11 cellular contexts compared by ENCODE assay signal in the genomic region with DNA sequence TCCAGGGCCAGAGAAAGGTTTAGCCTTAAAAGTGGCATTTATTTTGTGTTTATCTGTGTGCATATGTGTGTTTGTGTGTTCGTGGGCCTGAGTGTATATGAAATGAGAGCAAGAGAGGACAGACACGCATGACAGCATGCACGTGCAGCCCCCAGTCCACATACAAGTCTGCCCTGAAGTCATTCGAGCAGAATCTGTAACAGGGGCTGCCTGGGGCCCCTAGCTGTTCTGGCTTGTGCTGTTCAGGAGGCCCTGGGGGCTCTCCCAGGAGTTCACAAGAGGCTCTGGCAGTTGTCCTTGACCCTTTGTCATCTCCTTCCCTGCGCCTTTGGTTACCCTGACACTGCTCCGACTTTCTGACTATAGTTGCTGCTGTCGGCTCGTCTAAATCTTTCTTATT. TPM values are rescaled to one million over a fixed set of nuclear protein-coding genes. Genes with fewer than 3 reads are reported as not detected.
A peak's percentile ranks its signal among the peaks of the same experiment; 100 is the strongest.
DNase-seq lines count a peak whose midpoint lies in the region; ATAC-seq and TF ChIP-seq lines count a peak whose summit lies in the region.
"Had no signal": no experiment of that assay in that cellular context is flagged by ENCODE, and none has a peak within 500 bp of the region (broad histone marks: within the 10 kb centered on the region; RNA-seq: fewer than 3 reads in every experiment).

No MANE protein-coding gene starts in this region.

- peaks cover 3% of the 10 kb centered on the region for H3K9me3 Mint-ChIP-seq in mesothelial cell of epicardium

- H3K4me1 ChIP-seq in thoracic aorta (ENCODE audit: control insufficient read depth in 1 of 2, low read depth in 2 of 2), result peaks cover 42 to 64% of the 10 kb centered on the region in 2 donors
- H3K4me1 ChIP-seq in foreskin keratinocyte, result peaks cover 10% of the 10 kb centered on the region

- TF ChIP-seq CTCF in mesothelial cell of epicardium (IDR thresholded peaks at IDR 0.05; ENCODE audit: unreplicated experiment) (no peak), thoracic aorta (IDR thresholded peaks at IDR 0.05) (no peak), foreskin keratinocyte (conservative IDR thresholded peaks at IDR 0.05) (no peak)

- ATAC-seq in thoracic aorta (ENCODE audit: insufficient number of reproducible peaks, low FRiP score, low read depth) (no peak), foreskin keratinocyte (no peak), HG02870 (IDR thresholded peaks at IDR 0.05; ENCODE audit: unreplicated experiment) (no peak)

- H3K4me3 ChIP-seq in MG63, result peak overlapping the region; percentile 20; the same call in 1 of the 2 replicates
- H3K4me3 ChIP-seq in thoracic aorta, result peak overlapping the region; percentile 63

- peak overlapping the region; percentile 6 for H3K4me3 Mint-ChIP-seq in mesothelial cell of epicardium

- H3K9me3 ChIP-seq in MG63 (no peaks in the 10 kb centered on the region; the same call in 1 of the 2 replicates), thoracic aorta (no peaks in the 10 kb centered on the region)

- peak overlapping the region; percentile 93 for H3K27ac ChIP-seq in caudate nucleus (ENCODE audit: low read depth, low read length)
- peak overlapping the region; percentile 88 to 94 for H3K27ac ChIP-seq in thoracic aorta
- H3K27ac ChIP-seq in foreskin keratinocyte, result no peak overlapping the region

- no peaks in the 10 kb centered on the region for H3K27me3 ChIP-seq in MG63
- H3K27me3 ChIP-seq in thoracic aorta (replicated peaks; ENCODE audit: insufficient read depth), result no peaks in the 10 kb centered on the region
- no peaks in the 10 kb centered on the region for H3K27me3 ChIP-seq in foreskin keratinocyte

- H3K4me1 Mint-ChIP-seq in mesothelial cell of epicardium, result peaks cover 37% of the 10 kb centered on the region

- H3K36me3 ChIP-seq in MG63 (no peaks in the 10 kb centered on the region), thoracic aorta (no peaks in the 10 kb centered on the region)

- DNase-seq in MG63, result no peak
- DNase-seq in caudate nucleus (lab: John Stamatoyannopoulos, UW), result no peak
- no peak for DNase-seq in mesothelial cell of epicardium (ENCODE audit: low spot score in 2 of 2, unreplicated experiment in 2 of 2)
- DNase-seq in thoracic aorta (ENCODE audit: low spot score), result no peak
- DNase-seq in SHP77 (lab: John Stamatoyannopoulos, UW), result no peak
- DNase-seq in cortex of kidney (lab: John Stamatoyannopoulos, UW), result no peak
- no peak for DNase-seq in foreskin keratinocyte
- DNase-seq: effector memory CD4-positive, alpha-beta T cell; stimulated activated CD4-positive, alpha-beta T cell treated with anti-CD3 and anti-CD28 coated beads, Interleukin-2, amount 100 ng/mL, for 48 hours; T-helper 1 cell had no signal

- peaks cover 9% of the 10 kb centered on the region for H3K36me3 Mint-ChIP-seq in mesothelial cell of epicardium

- H3K27me3 Mint-ChIP-seq in mesothelial cell of epicardium (ENCODE audit: low read depth), result no peaks in the 10 kb centered on the region

- H3K27ac Mint-ChIP-seq in mesothelial cell of epicardium, result peak overlapping the region; percentile 89

RNA-seq across cellular contexts. Expression of a gene that starts 18.2 kb away (rescaled TPM):
- total RNA-seq in MG63 (2014; rRNA removed; shearing (Covaris generic); ENCODE audit: low replicate concordance), result 7.1 and 8.2 TPM in 2 replicates
- total RNA-seq in mesothelial cell of epicardium (49.0 to 50.7 TPM (median 50.3 TPM) in 3 replicates), thoracic aorta (10 to 100 TPM; 35.1 to 36.0 TPM), foreskin keratinocyte (39.9 and 40.4 TPM in 2 replicates)
- 15.5 and 16.0 TPM in 2 replicates for polyA plus RNA-seq in foreskin keratinocyte
